In genomic region chr5:169856571-169856970, GRCh38 we compare ENCODE assay signal across 11 cellular contexts.
DNase-seq lines count a peak whose midpoint lies in the region; TF ChIP-seq lines count a peak whose summit lies in the region.
"Had no signal": no experiment of that assay in that cellular context is flagged by ENCODE, and none has a peak within 500 bp of the region (broad histone marks: within the 10 kb centered on the region; RNA-seq: fewer than 3 reads in every experiment).

No MANE protein-coding gene starts in this region.

- H3K36me3 ChIP-seq in brain microvascular endothelial cell (replicated peaks): no peaks in the 10 kb centered on the region

- no peak for TF ChIP-seq CTCF in brain microvascular endothelial cell (IDR thresholded peaks at IDR 0.05; ENCODE audit: low read depth, low read length, missing control alignments)
- TF ChIP-seq CTCF in dorsolateral prefrontal cortex (IDR thresholded peaks at IDR 0.05 in 54 of 56, conservative IDR thresholded peaks at IDR 0.05 in 2 of 56; ENCODE audit: low read depth in 1 of 56, partially characterized antibody in 56 of 56): no peak

- no peaks in the 10 kb centered on the region for H3K27me3 ChIP-seq in brain microvascular endothelial cell (replicated peaks)
- no peaks in the 10 kb centered on the region for H3K27me3 ChIP-seq in dorsolateral prefrontal cortex

- intact Hi-C loops in dorsolateral prefrontal cortex (cut with DNase I): no loop called here

- in situ Hi-C loops in brain microvascular endothelial cell (cut with HindIII; ENCODE audit: low pct_ligation_motif_present, low sequenced_read_pairs): no loop called here

- no peak overlapping the region for H3K4me3 ChIP-seq in brain microvascular endothelial cell (ENCODE audit: low read depth, low read length)
- no peak overlapping the region for H3K4me3 ChIP-seq in dorsolateral prefrontal cortex

- peak overlapping the region; percentile 1 for H3K27ac ChIP-seq in brain microvascular endothelial cell
- no peak overlapping the region for H3K27ac ChIP-seq in dorsolateral prefrontal cortex

- DNase-seq in EL: peak; percentile 76
- DNase-seq in LHCN-M2 (ENCODE audit: low read depth): peak; percentile 84
- peak; percentile 89 for DNase-seq in brain microvascular endothelial cell
- peak; percentile 29 to 63 for DNase-seq in lung microvascular endothelial cell (ENCODE audit: low read depth in 2 of 2)
- no peak for DNase-seq in dorsolateral prefrontal cortex
- DNase-seq in HT-29 (ENCODE audit: low spot score): no peak
- DNase-seq in NCI-H187 treated with DMSO at 0.1 percent for 48 hours (lab: John Stamatoyannopoulos, UW): no peak
- DNase-seq: activated gamma-delta T cell treated with Interleukin-2 at 50 U/mL for 16 hours, endodermal cell, left ventricle myocardium superior, retina had no signal

Comparison
In these comparisons a context has a peak if more than half of its experiments do, and no peak if none do; other contexts are left out.
1. DNase-seq: peak in EL (single experiment), LHCN-M2 (single experiment), brain microvascular endothelial cell (single experiment) and lung microvascular endothelial cell (2 of 2); none in dorsolateral prefrontal cortex (0 of 10), HT-29 (single experiment) and NCI-H187 treated with DMSO at 0.1 percent for 48 hours (single experiment).